Comparison of ENCODE assay signal across 10 cellular contexts in genomic region chr2:27737676-27738348, GRCh38. TPM values are rescaled to one million over a fixed set of nuclear protein-coding genes. Genes with fewer than 3 reads are reported as not detected.
DNase-seq lines count a peak whose midpoint lies in the region; ATAC-seq and TF ChIP-seq lines count a peak whose summit lies in the region.
"Had no signal": no experiment of that assay in that cellular context is flagged by ENCODE, and none has a peak within 500 bp of the region (broad histone marks: within the 10 kb centered on the region; RNA-seq: fewer than 3 reads in every experiment).

No MANE protein-coding gene starts in this region.

- intact Hi-C loops in Caco-2 (cut with micrococcal nuclease; ENCODE audit: unreplicated experiment) (loop anchor here (1.0 kb wide), 1 partner anchor 14 kb away; no protein-coding TSS in a partner anchor), posterior cingulate gyrus (cut with DNase I) (no loop called here)

- BruUV-seq in Caco-2 (replicated peaks; lab: Mats Ljungman, UMichigan) = TSS peak; percentile 92

- CTCF ChIA-PET in Caco-2 (lab: Charles Lee) = interaction anchor here (0.7 to 1.1 kb wide), 3 partner anchors 15 to 54 kb away, joined by 3 read pairs; no protein-coding TSS in a partner anchor
- CTCF ChIA-PET in RWPE1 (lab: Yijun Ruan, JAX) = interaction anchor here (0.6 kb wide), 1 partner anchor 518 kb away, joined by 4 read pairs; no protein-coding TSS in a partner anchor

- POLR2A ChIA-PET in Caco-2 (lab: Charles Lee) = interaction anchor here (1.0 to 1.7 kb wide), 3 partner anchors 14 to 15 kb away, joined by 6 to 22 read pairs (median 6); no protein-coding TSS in a partner anchor
- POLR2A ChIA-PET in RWPE1 (lab: Yijun Ruan, JAX; ENCODE audit: low non-redundant PET) = no interaction called here

- H3K36me3 ChIP-seq in Caco-2 (ENCODE audit: control insufficient read depth, insufficient read depth, low read length) = no peaks in the 10 kb centered on the region

- TF ChIP-seq CTCF in Caco-2 (IDR thresholded peaks at IDR 0.05; ENCODE audit: insufficient read depth in 1 of 2, low read depth in 1 of 2, low read length in 1 of 2, severe bottlenecking in 1 of 2, unreplicated experiment in 1 of 2) = no peak
- TF ChIP-seq CTCF in RWPE1 (conservative IDR thresholded peaks at IDR 0.05; ENCODE audit: low read depth) = no peak

- H3K4me1 ChIP-seq in Caco-2 = peaks cover 27% of the 10 kb centered on the region

- ATAC-seq in HG02678 (IDR thresholded peaks at IDR 0.05; ENCODE audit: unreplicated experiment) (no peak), HG02885 (IDR thresholded peaks at IDR 0.05; ENCODE audit: poor library complexity, unreplicated experiment) (no peak), GM18520 (IDR thresholded peaks at IDR 0.05; ENCODE audit: unreplicated experiment) (no peak)

- peaks cover 27% of the 10 kb centered on the region for H3K4me1 Mint-ChIP-seq in Caco-2 (ENCODE audit: low read depth, unreplicated experiment)

- peaks cover 5% of the 10 kb centered on the region; the same call in 1 of the 2 replicates for H3K9me3 ChIP-seq in Caco-2

- no peaks in the 10 kb centered on the region; the same call in 1 of the 2 replicates for H3K27me3 ChIP-seq in Caco-2 (replicated peaks; ENCODE audit: control insufficient read depth, insufficient read depth, low read length)

- H3K27ac Mint-ChIP-seq in Caco-2 (ENCODE audit: unreplicated experiment) = peak overlapping the region; percentile 90

- H3K9me3 Mint-ChIP-seq in Caco-2 (ENCODE audit: unreplicated experiment) = no peaks in the 10 kb centered on the region

- H3K27me3 Mint-ChIP-seq in Caco-2 (ENCODE audit: insufficient read depth, unreplicated experiment) = no peaks in the 10 kb centered on the region

- no peak overlapping the region for H3K4me3 ChIP-seq in Caco-2 (ENCODE audit: low read depth, low read length)

- DNase-seq in Caco-2 (peak in 1 of 2 experiments; percentile 79), RWPE1 (ENCODE audit: low spot score) (no peak), fibroblast of peridontal ligament (ENCODE audit: extremely low read depth) (peak; percentile 63), posterior cingulate gyrus (peak in 6 of 10 donors; percentile 32 to 91 (median 65)), GOT3 (lab: John Stamatoyannopoulos, UW) (no peak)
- DNase-seq: activated naive CD4-positive, alpha-beta T cell treated with Interleukin-2 at 50 U/mL for 16 hours; NCI-H2029 had no signal

- H3K4me3 Mint-ChIP-seq in Caco-2 (ENCODE audit: unreplicated experiment) = peak overlapping the region; percentile 66

- H3K27ac ChIP-seq in RWPE1 = peak overlapping the region; percentile 16; the same call in 1 of the 2 replicates

- H3K36me3 Mint-ChIP-seq in Caco-2 (ENCODE audit: insufficient read depth, unreplicated experiment) = no peaks in the 10 kb centered on the region

RNA-seq across cellular contexts. Expression of gene MRPL33, which starts 33.7 kb away (rescaled TPM):
- total RNA-seq in Caco-2 (2022) = 84.9 and 89.5 TPM in 2 replicates

Comparison
In these comparisons a context has a peak if more than half of its experiments do, and no peak if none do; other contexts are left out.
1. DNase-seq: peak in fibroblast of peridontal ligament (single experiment) and posterior cingulate gyrus (6 of 10); none in RWPE1 (single experiment) and GOT3 (single experiment).